Comparison of ENCODE assay signal across 10 cellular contexts in the genomic region with DNA sequence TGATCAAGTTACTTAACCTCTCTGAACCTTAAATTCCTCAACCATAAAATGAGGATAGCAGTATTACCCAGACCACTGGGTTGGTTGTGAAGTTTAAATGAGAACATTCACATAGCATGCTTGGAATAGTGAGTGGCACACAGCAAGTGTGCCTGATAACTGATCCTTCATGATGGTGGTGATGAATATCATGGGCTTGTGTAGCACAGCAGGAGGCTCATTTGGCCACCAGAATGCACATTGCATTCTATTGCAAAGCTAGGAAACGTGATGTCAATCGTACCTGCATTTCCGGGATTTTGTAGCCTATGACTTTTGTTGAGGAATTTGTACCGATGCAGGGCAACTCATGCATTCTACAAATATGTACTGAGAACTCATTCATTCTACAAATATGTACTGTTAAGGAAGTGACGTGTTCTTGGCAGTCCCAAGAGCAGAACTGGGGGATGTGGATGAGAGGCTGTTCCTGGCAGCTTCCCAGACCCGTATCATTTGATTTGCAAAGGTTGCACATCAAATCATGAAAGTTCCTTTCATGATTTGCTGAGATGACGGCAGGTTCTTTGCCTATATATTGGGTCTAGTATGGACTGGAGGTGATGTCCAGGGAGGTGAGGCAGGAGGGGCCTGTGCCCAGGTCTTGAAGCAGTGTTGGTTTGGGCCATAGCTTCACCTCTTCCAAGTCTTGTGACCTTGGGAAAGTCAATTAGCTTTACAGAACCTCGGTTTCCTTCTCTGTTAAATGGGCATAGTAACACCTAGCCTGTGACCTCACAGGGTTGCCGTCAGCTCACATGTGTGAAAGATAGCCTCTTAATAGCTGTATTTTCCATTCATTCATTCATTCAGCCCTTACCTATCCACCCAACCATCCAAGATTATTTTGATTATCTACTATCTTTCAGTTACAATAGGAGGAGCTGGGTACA.
A peak's percentile ranks its signal among the peaks of the same experiment; 100 is the strongest.
DNase-seq lines count a peak whose midpoint lies in the region; ATAC-seq and TF ChIP-seq lines count a peak whose summit lies in the region.
"Had no signal": no experiment of that assay in that cellular context is flagged by ENCODE, and none has a peak within 500 bp of the region (broad histone marks: within the 10 kb centered on the region; RNA-seq: fewer than 3 reads in every experiment).

No MANE protein-coding gene starts in this region.

- H3K27ac ChIP-seq in gastroesophageal sphincter: peak overlapping the region in 2 of 4 donors; percentile 5 to 9
- H3K27ac ChIP-seq in spleen: peak overlapping the region in 5 of 8 donors; percentile 23 to 52 (median 43)
- H3K27ac ChIP-seq: psoas muscle had no signal

- TF ChIP-seq EP300 in gastroesophageal sphincter (IDR thresholded peaks at IDR 0.05): no peak

- TF ChIP-seq POLR2A in gastroesophageal sphincter (IDR thresholded peaks at IDR 0.05) (no peak), spleen (IDR thresholded peaks at IDR 0.05) (no peak)

- no peak for TF ChIP-seq CTCF in HFFc6 (IDR thresholded peaks at IDR 0.05)
- TF ChIP-seq CTCF in gastroesophageal sphincter (IDR thresholded peaks at IDR 0.05): no peak
- TF ChIP-seq CTCF in spleen (IDR thresholded peaks at IDR 0.05 in 8 of 11, conservative IDR thresholded peaks at IDR 0.05 in 3 of 11): no peak
- TF ChIP-seq CTCF in GM10248 (IDR thresholded peaks at IDR 0.05; ENCODE audit: control extremely low read depth, extremely low read depth, low read depth, missing control alignments): no peak

- H3K4me1 ChIP-seq in gastroesophageal sphincter (peaks cover 0 to 9% (median 4%) of the 10 kb centered on the region in 3 donors), spleen (peaks cover 0 to 19% (median 9%) of the 10 kb centered on the region in 6 donors)
- H3K4me1 ChIP-seq: psoas muscle had no signal

- H3K36me3 ChIP-seq in gastroesophageal sphincter: no peaks in the 10 kb centered on the region
- H3K36me3 ChIP-seq in spleen: no peaks in the 10 kb centered on the region
- H3K36me3 ChIP-seq: tibial nerve had no signal

- POLR2A ChIA-PET in GM10248 (lab: Yijun Ruan, JAX): no interaction called here

- ATAC-seq in gastroesophageal sphincter: peak; percentile 36
- no peak for ATAC-seq in GM19351 (IDR thresholded peaks at IDR 0.05; ENCODE audit: unreplicated experiment)
- ATAC-seq in GM21381 (IDR thresholded peaks at IDR 0.05; ENCODE audit: unreplicated experiment): no peak

- CTCF ChIA-PET in GM10248 (lab: Yijun Ruan, JAX): interaction anchor here (1.5 to 4.4 kb wide), 3 partner anchors 8 to 45 kb away, joined by 3 to 33 read pairs (median 6); no protein-coding TSS in a partner anchor

- H3K4me1 Mint-ChIP-seq in HFFc6 (ENCODE audit: low read depth): peaks cover 64% of the 10 kb centered on the region
- H3K4me1 Mint-ChIP-seq in activated T-helper 1 cell treated with anti-CD3 and anti-CD28 coated beads, Interleukin-12 subunit alpha, Interleukin-12 subunit beta, Interleukin-2, Interleukin-4 antibody, amounts not matched to agents 30 ng/mL and 10 ng/mL and 1 ng/mL, durations not matched to agents 14 hours and 24 hours and 36 hours (ENCODE audit: low read depth): peaks cover 64% of the 10 kb centered on the region

- H3K4me3 Mint-ChIP-seq in HFFc6: peak overlapping the region; percentile 82
- H3K4me3 Mint-ChIP-seq in activated T-helper 1 cell treated with anti-CD3 and anti-CD28 coated beads, Interleukin-12 subunit alpha, Interleukin-12 subunit beta, Interleukin-2, Interleukin-4 antibody, amounts not matched to agents 30 ng/mL and 10 ng/mL and 1 ng/mL, durations not matched to agents 14 hours and 24 hours and 36 hours: no peak overlapping the region

- no peaks in the 10 kb centered on the region; the same call in 1 of the 2 replicates for H3K27me3 Mint-ChIP-seq in HFFc6 (ENCODE audit: insufficient read depth)
- peaks cover 2% of the 10 kb centered on the region for H3K27me3 Mint-ChIP-seq in activated T-helper 1 cell treated with anti-CD3 and anti-CD28 coated beads, Interleukin-12 subunit alpha, Interleukin-12 subunit beta, Interleukin-2, Interleukin-4 antibody, amounts not matched to agents 30 ng/mL and 10 ng/mL and 1 ng/mL, durations not matched to agents 14 hours and 24 hours and 36 hours (ENCODE audit: insufficient read depth)

- no peaks in the 10 kb centered on the region for H3K36me3 Mint-ChIP-seq in HFFc6 (ENCODE audit: low read depth)
- H3K36me3 Mint-ChIP-seq in activated T-helper 1 cell treated with anti-CD3 and anti-CD28 coated beads, Interleukin-12 subunit alpha, Interleukin-12 subunit beta, Interleukin-2, Interleukin-4 antibody, amounts not matched to agents 30 ng/mL and 10 ng/mL and 1 ng/mL, durations not matched to agents 14 hours and 24 hours and 36 hours (ENCODE audit: low read depth): peaks cover 4% of the 10 kb centered on the region

- intact Hi-C loops in activated T-helper 1 cell treated with anti-CD3 and anti-CD28 coated beads, Interleukin-12 subunit alpha, Interleukin-12 subunit beta, Interleukin-2, Interleukin-4 antibody, amounts not matched to agents 30 ng/mL and 10 ng/mL and 1 ng/mL, durations not matched to agents 14 hours and 24 hours and 36 hours (cut with micrococcal nuclease): no loop called here
- intact Hi-C loops in spleen (cut with DNase I; ENCODE audit: low total_unique reads): no loop called here

- 48 to 64% methylated on average over 6 to 8 of the region's 9 CpGs for WGBS in gastroesophageal sphincter (ENCODE audit: low coverage in 1 of 2), 2 donors
- WGBS in spleen, 5 donors: 58 to 82% (median 62%) methylated on average over 9 of the region's 9 CpGs

- no peak overlapping the region for H3K4me3 ChIP-seq in gastroesophageal sphincter
- no peak overlapping the region for H3K4me3 ChIP-seq in spleen
- H3K4me3 ChIP-seq: psoas muscle, tibial nerve had no signal

- H3K9me3 ChIP-seq in gastroesophageal sphincter: no peaks in the 10 kb centered on the region
- no peaks in the 10 kb centered on the region for H3K9me3 ChIP-seq in spleen
- H3K9me3 ChIP-seq: psoas muscle, tibial nerve had no signal

- peak overlapping the region; percentile 99 for H3K27ac Mint-ChIP-seq in HFFc6
- H3K27ac Mint-ChIP-seq in activated T-helper 1 cell treated with anti-CD3 and anti-CD28 coated beads, Interleukin-12 subunit alpha, Interleukin-12 subunit beta, Interleukin-2, Interleukin-4 antibody, amounts not matched to agents 30 ng/mL and 10 ng/mL and 1 ng/mL, durations not matched to agents 14 hours and 24 hours and 36 hours: peak overlapping the region; percentile 59

- no peaks in the 10 kb centered on the region for H3K9me3 Mint-ChIP-seq in HFFc6
- no peaks in the 10 kb centered on the region for H3K9me3 Mint-ChIP-seq in activated T-helper 1 cell treated with anti-CD3 and anti-CD28 coated beads, Interleukin-12 subunit alpha, Interleukin-12 subunit beta, Interleukin-2, Interleukin-4 antibody, amounts not matched to agents 30 ng/mL and 10 ng/mL and 1 ng/mL, durations not matched to agents 14 hours and 24 hours and 36 hours

- DNase-seq in HFFc6 (peak; percentile 97), spleen (no peak), NCI-H82 treated with DMSO at 0.1 percent for 48 hours (lab: John Stamatoyannopoulos, UW; ENCODE audit: unreplicated experiment) (no peak), GM10248 (ENCODE audit: extremely low spot score) (no peak)
- no peak for DNase-seq in activated T-helper 1 cell treated with anti-CD3 and anti-CD28 coated beads, Interleukin-12 subunit alpha, Interleukin-12 subunit beta, Interleukin-2, Interleukin-4 antibody, amounts not matched to agents 30 ng/mL and 10 ng/mL and 1 ng/mL, durations not matched to agents 14 hours and 24 hours and 36 hours (ENCODE audit: low spot score)

- H3K27me3 ChIP-seq in gastroesophageal sphincter (no peaks in the 10 kb centered on the region), spleen (replicated peaks in 1 of 7) (no peaks in the 10 kb centered on the region)
- H3K27me3 ChIP-seq: tibial nerve had no signal
